In genomic region chr20:47118641-47119040, GRCh38 we compare ENCODE assay signal across 19 cellular contexts.
A peak's percentile ranks its signal among the peaks of the same experiment; 100 is the strongest.
DNase-seq lines count a peak whose midpoint lies in the region; ATAC-seq and TF ChIP-seq lines count a peak whose summit lies in the region.
"Had no signal": no experiment of that assay in that cellular context is flagged by ENCODE, and none has a peak within 500 bp of the region (broad histone marks: within the 10 kb centered on the region; RNA-seq: fewer than 3 reads in every experiment).

No MANE protein-coding gene starts in this region.

- H3K27me3 ChIP-seq in HUES48 (ENCODE audit: control insufficient read depth, insufficient read depth, low read length), result no peaks in the 10 kb centered on the region
- H3K27me3 ChIP-seq in ectodermal cell (ENCODE audit: control insufficient read depth, insufficient read depth, low read length, poor library complexity, severe bottlenecking), result no peaks in the 10 kb centered on the region
- no peaks in the 10 kb centered on the region for H3K27me3 ChIP-seq in lower lobe of right lung (ENCODE audit: low read depth)
- H3K27me3 ChIP-seq in stomach, result peaks cover 0 to 9% (median 0%) of the 10 kb centered on the region in 3 donors

- H3K4me1 ChIP-seq in HUES48 (ENCODE audit: control insufficient read depth, insufficient read depth, low read length) (peaks cover 20% of the 10 kb centered on the region), ectodermal cell (ENCODE audit: control insufficient read depth, insufficient read depth, low read length) (peaks cover 12% of the 10 kb centered on the region), lower lobe of right lung (no peaks in the 10 kb centered on the region), stomach (peaks cover 7 to 22% (median 17%) of the 10 kb centered on the region in 4 donors)

- no peak for TF ChIP-seq CTCF in lower lobe of right lung (IDR thresholded peaks at IDR 0.05)
- no peak for TF ChIP-seq CTCF in stomach (IDR thresholded peaks at IDR 0.05)

- TF ChIP-seq EP300 in stomach (IDR thresholded peaks at IDR 0.05), result no peak

- peak overlapping the region; percentile 45 for H3K27ac ChIP-seq in HUES48 (ENCODE audit: low read depth, low read length)
- H3K27ac ChIP-seq in ectodermal cell (ENCODE audit: insufficient read depth, low read depth, low read length, poor library complexity, severe bottlenecking), result peak overlapping the region; percentile 38
- H3K27ac ChIP-seq in lower lobe of right lung, result no peak overlapping the region
- peak overlapping the region in 4 of 5 donors; percentile 11 to 69 (median 45) for H3K27ac ChIP-seq in stomach
- H3K27ac ChIP-seq: HL-60, KMS-11 had no signal

- H3K9me3 ChIP-seq in HUES48 (ENCODE audit: control insufficient read depth, insufficient read depth, low read length) (no peaks in the 10 kb centered on the region), ectodermal cell (ENCODE audit: control insufficient read depth, low read length) (no peaks in the 10 kb centered on the region), lower lobe of right lung (no peaks in the 10 kb centered on the region), stomach (no peaks in the 10 kb centered on the region)

- intact Hi-C loops in lower lobe of right lung (cut with DNase I) (no loop called here), stomach (cut with DNase I; ENCODE audit: low total_unique reads) (no loop called here)

- H3K4me3 ChIP-seq in HUES48 (ENCODE audit: low read depth, low read length), result no peak overlapping the region
- no peak overlapping the region for H3K4me3 ChIP-seq in ectodermal cell (ENCODE audit: insufficient read depth, low read depth, low read length)
- H3K4me3 ChIP-seq in lower lobe of right lung, result no peak overlapping the region
- H3K4me3 ChIP-seq in stomach, result no peak overlapping the region

- 48 to 62% methylated on average over 5 to 7 of the region's 7 CpGs for WGBS in ectodermal cell, 2 experiments
- WGBS in stomach, 5 donors, result 17 to 25% (median 24%) methylated on average over 7 of the region's 7 CpGs

- H3K9ac ChIP-seq in HUES48 (ENCODE audit: low read depth, low read length), result no peak overlapping the region
- H3K9ac ChIP-seq: KMS-11 had no signal

- peak; percentile 37 to 66 for ATAC-seq in lower lobe of right lung
- ATAC-seq in left lobe of liver, result no peak
- ATAC-seq in GM21390 (IDR thresholded peaks at IDR 0.05; ENCODE audit: unreplicated experiment), result no peak
- ATAC-seq: activated naive CD8-positive, alpha-beta T cell treated with anti-CD3 and anti-CD28 coated beads, Interleukin-2, amount 50 U/mL, for 24 hours; stimulated activated naive CD8-positive, alpha-beta T cell treated with anti-CD3 and anti-CD28 coated beads, Interleukin-15, amount 100 ng/mL, for 72 hours had no signal

- DNase-seq in lower lobe of right lung (no peak), stomach (no peak), left lobe of liver (ENCODE audit: low spot score) (no peak)
- DNase-seq in stimulated activated CD4-positive, alpha-beta T cell treated with anti-CD3 and anti-CD28 coated beads, Interleukin-1b, Interleukin-23, amount 100 ng/mL, for 48 hours, result no peak
- no peak for DNase-seq in activated naive CD4-positive, alpha-beta T cell (lab: John Stamatoyannopoulos, UW)
- DNase-seq: activated CD4-positive, alpha-beta T cell treated with anti-CD3 and anti-CD28 coated beads, Interleukin-2, amount 10 ng/mL, durations not matched to agents 24 days and 14 days; activated naive CD8-positive, alpha-beta T cell treated with anti-CD3 and anti-CD28 coated beads, Interleukin-2, amount 50 U/mL, for 24 hours; cerebellar nuclear complex; DMS 273 treated with DMSO at 0.1 percent for 48 hours; glutamatergic neuron; islet precursor cell; NCI-H1436; occipital lobe; stimulated activated naive CD8-positive, alpha-beta T cell treated with anti-CD3 and anti-CD28 coated beads, Interleukin-15, amount 100 ng/mL, for 72 hours had no signal

- TF ChIP-seq POLR2A in stomach (IDR thresholded peaks at IDR 0.05), result no peak

- H3K36me3 ChIP-seq in HUES48 (ENCODE audit: control insufficient read depth, insufficient read depth, low read length) (no peaks in the 10 kb centered on the region), ectodermal cell (ENCODE audit: control insufficient read depth, insufficient read depth, low read length) (no peaks in the 10 kb centered on the region), lower lobe of right lung (no peaks in the 10 kb centered on the region), stomach (no peaks in the 10 kb centered on the region)

Comparison
In these comparisons a context has a peak if more than half of its experiments do, and no peak if none do; other contexts are left out.
1. ATAC-seq: peak in lower lobe of right lung (2 of 2); none in left lobe of liver (single experiment) and GM21390 (single experiment).